ENCODE assay signal across 7 cellular contexts in the genomic region with DNA sequence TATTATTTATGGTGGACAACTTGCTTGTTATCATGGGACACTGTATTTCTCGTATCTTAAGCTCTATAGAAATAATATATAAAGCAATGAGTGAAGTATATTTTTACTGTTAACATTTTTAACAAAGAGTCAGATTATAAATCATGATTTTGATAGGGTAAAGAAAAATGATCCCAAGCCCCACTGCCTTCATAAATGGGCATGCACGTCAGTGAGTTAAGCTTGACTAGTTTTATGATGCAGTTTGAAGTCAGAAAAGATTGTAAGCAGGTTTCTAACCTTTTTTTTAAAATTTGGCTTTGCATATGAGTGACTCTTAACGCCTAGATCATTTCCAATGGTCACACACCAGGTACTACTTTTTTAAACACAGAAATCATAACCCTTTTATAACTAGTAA.
"Had no signal": no experiment of that assay in that cellular context is flagged by ENCODE, and none has a peak within 500 bp of the region (broad histone marks: within the 10 kb centered on the region; RNA-seq: fewer than 3 reads in every experiment).

No MANE protein-coding gene starts in this region.

- H3K27ac Mint-ChIP-seq: HFFc6 had no signal

- H3K9me3 ChIP-seq: HAP-1 had no signal

- DNase-seq: GOT3, H7, HFFc6, IMR-90, KBM-7 had no signal

- H3K4me3 ChIP-seq: HAP-1 had no signal

- H3K4me3 Mint-ChIP-seq: HFFc6 had no signal

- ATAC-seq: HCT116 had no signal

- H3K36me3 ChIP-seq: HAP-1 had no signal
